Comparison of ENCODE assay signal across 14 cellular contexts in the genomic region with DNA sequence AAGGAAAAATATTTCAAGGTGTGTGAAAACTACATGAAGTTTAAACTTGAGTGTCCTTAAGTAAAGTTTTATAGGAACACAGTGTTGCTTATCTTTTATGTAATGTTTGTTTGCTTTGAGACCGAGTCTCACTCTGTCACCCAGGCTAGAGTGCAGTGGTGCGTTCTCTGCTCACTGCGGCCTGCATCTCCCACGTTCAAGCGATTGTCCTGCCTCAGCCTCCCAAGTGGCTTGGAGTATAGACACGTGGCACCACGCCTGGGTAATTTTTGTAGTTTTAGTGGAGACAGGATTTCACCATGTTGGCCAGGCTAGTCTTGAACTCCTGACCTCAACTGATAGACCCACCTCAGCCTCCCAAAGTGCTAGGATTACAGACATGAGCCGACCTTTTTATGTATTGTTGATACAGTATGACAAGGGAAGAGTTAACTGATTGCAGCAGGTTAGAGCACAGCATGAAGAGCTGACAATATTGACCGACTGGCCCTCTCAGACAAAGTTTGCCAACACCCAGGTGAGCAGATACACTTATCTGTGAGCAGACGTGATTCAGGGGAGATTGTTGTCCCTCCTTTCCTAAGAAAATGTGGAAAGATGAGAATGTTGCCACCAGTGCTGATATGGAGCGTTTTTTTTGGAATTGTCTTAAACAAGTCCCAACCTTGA.
DNase-seq lines count a peak whose midpoint lies in the region; ATAC-seq and TF ChIP-seq lines count a peak whose summit lies in the region.
"Had no signal": no experiment of that assay in that cellular context is flagged by ENCODE, and none has a peak within 500 bp of the region (broad histone marks: within the 10 kb centered on the region; RNA-seq: fewer than 3 reads in every experiment).

No MANE protein-coding gene starts in this region.

- DNase-seq in NCI-H510A treated with DMSO at 0.1 percent for 48 hours (lab: John Stamatoyannopoulos, UW) (peak; percentile 16), NCI-H510A (lab: John Stamatoyannopoulos, UW) (no peak), left colon (no peak), right lobe of liver (no peak), upper lobe of right lung (no peak), kidney tubule cell (ENCODE audit: low spot score) (no peak)
- DNase-seq: 8988T; AML-193; CD4-positive, CD25-positive, alpha-beta regulatory T cell; DMS 273 treated with DMSO at 0.1 percent for 48 hours; HCEC 1CT had no signal

- H3K36me3 ChIP-seq in right lobe of liver (no peaks in the 10 kb centered on the region), upper lobe of right lung (no peaks in the 10 kb centered on the region)
- H3K36me3 ChIP-seq: BLaER1 had no signal

- intact Hi-C loops in left colon (cut with DNase I, micrococcal nuclease) = no loop called here
- intact Hi-C loops in right lobe of liver (cut with DNase I) = no loop called here
- intact Hi-C loops in upper lobe of right lung (cut with DNase I) = no loop called here

- WGBS in right lobe of liver (ENCODE audit: insufficient coverage, low coverage, low lambda C conversion rate, missing lambda C conversion rate) = 29% methylated on average over 5 of the region's 11 CpGs

- no peak for TF ChIP-seq POLR2A in right lobe of liver (IDR thresholded peaks at IDR 0.05)

- H3K4me1 ChIP-seq in right lobe of liver (no peaks in the 10 kb centered on the region), upper lobe of right lung (no peaks in the 10 kb centered on the region)
- H3K4me1 ChIP-seq: BLaER1 had no signal

- no peak overlapping the region for H3K27ac ChIP-seq in right lobe of liver
- no peak overlapping the region for H3K27ac ChIP-seq in upper lobe of right lung
- H3K27ac ChIP-seq: BLaER1 had no signal

- H3K27me3 ChIP-seq in right lobe of liver (no peaks in the 10 kb centered on the region), upper lobe of right lung (no peaks in the 10 kb centered on the region)
- H3K27me3 ChIP-seq: BLaER1 had no signal

- peak; percentile 54 for ATAC-seq in left colon
- ATAC-seq in right lobe of liver = peak; percentile 55 to 82 (median 76)
- ATAC-seq in upper lobe of right lung = peak; percentile 73
- ATAC-seq in HG03196 (IDR thresholded peaks at IDR 0.05; ENCODE audit: unreplicated experiment) = no peak
- ATAC-seq in HG03135 (IDR thresholded peaks at IDR 0.05; ENCODE audit: unreplicated experiment) = no peak

- H3K4me3 ChIP-seq in right lobe of liver (no peak overlapping the region), upper lobe of right lung (no peak overlapping the region)
- H3K4me3 ChIP-seq: BLaER1 had no signal

- TF ChIP-seq CTCF in right lobe of liver (IDR thresholded peaks at IDR 0.05) (no peak), upper lobe of right lung (IDR thresholded peaks at IDR 0.05) (no peak)

- H3K9me3 ChIP-seq in right lobe of liver (no peaks in the 10 kb centered on the region), upper lobe of right lung (no peaks in the 10 kb centered on the region)
- H3K9me3 ChIP-seq: BLaER1 had no signal

Comparison
In these comparisons a context has a peak if more than half of its experiments do, and no peak if none do; other contexts are left out.
1. ATAC-seq: peak in left colon (single experiment), right lobe of liver (4 of 4) and upper lobe of right lung (single experiment); none in HG03196 (single experiment) and HG03135 (single experiment).